Comparison of ENCODE assay signal across 30 cellular contexts in the genomic region with DNA sequence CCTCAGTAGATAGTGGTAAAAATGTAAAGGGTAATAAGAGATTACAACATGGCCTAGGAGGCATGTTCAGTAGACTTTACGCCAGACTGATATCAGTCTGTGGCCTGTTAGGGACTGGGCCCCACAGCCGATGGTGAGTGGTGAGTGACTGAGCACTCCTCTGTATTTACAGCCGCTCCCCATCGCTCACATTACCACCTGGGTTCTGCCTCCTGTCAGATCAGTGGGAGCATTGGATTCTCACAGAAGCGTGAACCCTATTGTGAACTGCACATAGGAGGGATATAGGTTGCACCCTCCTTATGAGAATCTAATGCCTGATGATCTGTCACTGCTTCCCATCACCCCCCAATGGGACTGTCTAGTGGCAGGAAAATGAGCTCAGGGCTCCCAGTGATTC. TPM values are rescaled to one million over a fixed set of nuclear protein-coding genes. Genes with fewer than 3 reads are reported as not detected.
DNase-seq lines count a peak whose midpoint lies in the region; TF ChIP-seq lines count a peak whose summit lies in the region.
"Had no signal": no experiment of that assay in that cellular context is flagged by ENCODE, and none has a peak within 500 bp of the region (broad histone marks: within the 10 kb centered on the region; RNA-seq: fewer than 3 reads in every experiment).

No MANE protein-coding gene starts in this region.

- H3K79me2 ChIP-seq in Karpas-422 (ENCODE audit: low read length) = no peaks in the 10 kb centered on the region

- no peak for TF ChIP-seq CTCF in HEK293 (tag by site-specific recombination; IDR thresholded peaks at IDR 0.05)

- H3K4me2 ChIP-seq in Karpas-422 (ENCODE audit: low read depth, low read length, poor library complexity, severe bottlenecking) = no peak overlapping the region
- H3K4me2 ChIP-seq: A549; BLaER1; BLaER1 treated with 17β-estradiol and CSF1 and Interleukin-3, amounts not matched to agents 10 nM and 100 nM had no signal

- H3K9me3 ChIP-seq in HEK293 (ENCODE audit: control insufficient read depth, insufficient read depth, low read depth, low read length) = no peaks in the 10 kb centered on the region
- no peaks in the 10 kb centered on the region for H3K9me3 ChIP-seq in Karpas-422 (ENCODE audit: low read length)
- H3K9me3 ChIP-seq: BE2C had no signal

- POLR2A ChIA-PET in HEK293 (lab: Yijun Ruan, JAX) = no interaction called here

- no peak overlapping the region for H3K9ac ChIP-seq in Karpas-422 (ENCODE audit: low read length)
- H3K9ac ChIP-seq: BLaER1; BLaER1 treated with 17β-estradiol and CSF1 and Interleukin-3, amounts not matched to agents 10 nM and 100 nM had no signal

- no peaks in the 10 kb centered on the region for H3K9me2 ChIP-seq in Karpas-422 (replicated peaks; ENCODE audit: insufficient read depth, low read length)

- CTCF ChIA-PET in HEK293 (lab: Yijun Ruan, JAX) = interaction anchor here (0.6 kb wide), 1 partner anchor 184 kb away, joined by 3 read pairs; no protein-coding TSS in a partner anchor

- no peaks in the 10 kb centered on the region for H4K20me1 ChIP-seq in Karpas-422 (ENCODE audit: insufficient read depth, low read depth, low read length)
- H4K20me1 ChIP-seq: BLaER1; BLaER1 treated with 17β-estradiol and CSF1 and Interleukin-3, amounts not matched to agents 10 nM and 100 nM had no signal

- no peaks in the 10 kb centered on the region for H3K4me1 ChIP-seq in HEK293 (ENCODE audit: control insufficient read depth, insufficient read depth, low read length)
- H3K4me1 ChIP-seq in Karpas-422 (ENCODE audit: low read length) = peaks cover 21% of the 10 kb centered on the region
- H3K4me1 ChIP-seq: A549; BE2C; BLaER1; BLaER1 treated with 17β-estradiol and CSF1 and Interleukin-3, amounts not matched to agents 10 nM and 100 nM had no signal

- no peak for DNase-seq in Karpas-422
- DNase-seq: 8988T; ACHN; AML-193; BE2C; C1 segment of cervical spinal cord; Caco-2; Calu3; CD4-positive, alpha-beta memory T cell; CD4-positive, alpha-beta T cell; CD4-positive, CD25-positive, alpha-beta regulatory T cell; CD8-positive, alpha-beta memory T cell; CD8-positive, alpha-beta T cell; COR-L47; DMS 273 treated with DMSO at 0.1 percent for 48 hours; DMS153; DMS53; DMS79; DMS79 treated with DMSO at 0.1 percent for 48 hours; DND-41; EL had no signal

- H3K4me3 ChIP-seq in HEK293 (ENCODE audit: low read depth, low read length) (no peak overlapping the region), Karpas-422 (ENCODE audit: low read length) (no peak overlapping the region)
- H3K4me3 ChIP-seq: A549; BLaER1; BLaER1 treated with 17β-estradiol and CSF1 and Interleukin-3, amounts not matched to agents 10 nM and 100 nM had no signal

- H3K27me3 ChIP-seq in Karpas-422 (ENCODE audit: low read length) = no peaks in the 10 kb centered on the region
- H3K27me3 ChIP-seq: BLaER1; BLaER1 treated with 17β-estradiol and CSF1 and Interleukin-3, amounts not matched to agents 10 nM and 100 nM had no signal

- H3K36me3 ChIP-seq in HEK293 (ENCODE audit: control insufficient read depth in 2 of 2, insufficient read depth in 1 of 2, low read length in 2 of 2) = no peaks in the 10 kb centered on the region
- H3K36me3 ChIP-seq in Karpas-422 (ENCODE audit: insufficient read depth, low read length) = no peaks in the 10 kb centered on the region
- H3K36me3 ChIP-seq: BE2C; BLaER1; BLaER1 treated with 17β-estradiol and CSF1 and Interleukin-3, amounts not matched to agents 10 nM and 100 nM had no signal

- H3K27ac ChIP-seq in HEK293 (ENCODE audit: extremely low read depth, low read depth, low read length) (no peak overlapping the region), Karpas-422 (ENCODE audit: low read length) (no peak overlapping the region)
- H3K27ac ChIP-seq: 22Rv1; A549; BLaER1; BLaER1 treated with 17β-estradiol and CSF1 and Interleukin-3, amounts not matched to agents 10 nM and 100 nM; C4-2B had no signal

- H2AFZ ChIP-seq in Karpas-422 (ENCODE audit: low read length) = no peak overlapping the region

TF ChIP-seq in HEK293, 187 proteins besides CTCF, POLR2A, EP300 and RAD21:
- TF ChIP-seq ZNF610 (tag by site-specific recombination; IDR thresholded peaks at IDR 0.05; ENCODE audit: borderline replicate concordance) (peak; percentile 97), ZNF747 (tag by site-specific recombination; IDR thresholded peaks at IDR 0.05) (no peak)
TF ChIP-seq in HEK293: peak in this region for 1.

RNA-seq across cellular contexts. Expression of a gene that starts 17.9 kb away (rescaled TPM):
- 1.8 and 5.0 TPM in 2 replicates for total RNA-seq in Karpas-422 (2014; rRNA removed; shearing (Covaris generic); ENCODE audit: low replicate concordance)
- total RNA-seq: B cell; Calu3; CD4-positive, alpha-beta memory T cell; CD4-positive, alpha-beta T cell; CD4-positive, CD25-positive, alpha-beta regulatory T cell; CD8-positive, alpha-beta T cell had no signal

RNA-seq across cellular contexts. Expression of a gene that starts 22.4 kb away (rescaled TPM):
- total RNA-seq in Karpas-422 (2014; rRNA removed; shearing (Covaris generic); ENCODE audit: low replicate concordance) = 28.2 and 30.2 TPM in 2 replicates
- total RNA-seq: Caco-2; Calu3; CD4-positive, alpha-beta memory T cell; CD4-positive, alpha-beta T cell; CD4-positive, CD25-positive, alpha-beta regulatory T cell; CD8-positive, alpha-beta memory T cell; CD8-positive, alpha-beta T cell had no signal

RNA-seq across cellular contexts. Expression of a gene that starts 45.0 kb away (rescaled TPM):
- total RNA-seq in Karpas-422 (2014; rRNA removed; shearing (Covaris generic); ENCODE audit: low replicate concordance) = not detected in 2 replicates
- total RNA-seq: A673; B cell; Caco-2; Calu3; CD4-positive, alpha-beta memory T cell; CD4-positive, alpha-beta T cell; CD4-positive, CD25-positive, alpha-beta regulatory T cell; CD8-positive, alpha-beta memory T cell; CD8-positive, alpha-beta T cell had no signal

RNA-seq across cellular contexts. Expression of a gene that starts 55.0 kb away (rescaled TPM):
- total RNA-seq in Karpas-422 (2014; rRNA removed; shearing (Covaris generic); ENCODE audit: low replicate concordance) = 0.22 TPM in 1 of 2 replicates, not detected in the other
- total RNA-seq: A172; A673; B cell; Caco-2; Calu3; CD4-positive, alpha-beta memory T cell; CD4-positive, alpha-beta T cell; CD4-positive, CD25-positive, alpha-beta regulatory T cell; CD8-positive, alpha-beta memory T cell; CD8-positive, alpha-beta T cell had no signal
